ENCODE assay signal across 1 cellular context in the genomic region with DNA sequence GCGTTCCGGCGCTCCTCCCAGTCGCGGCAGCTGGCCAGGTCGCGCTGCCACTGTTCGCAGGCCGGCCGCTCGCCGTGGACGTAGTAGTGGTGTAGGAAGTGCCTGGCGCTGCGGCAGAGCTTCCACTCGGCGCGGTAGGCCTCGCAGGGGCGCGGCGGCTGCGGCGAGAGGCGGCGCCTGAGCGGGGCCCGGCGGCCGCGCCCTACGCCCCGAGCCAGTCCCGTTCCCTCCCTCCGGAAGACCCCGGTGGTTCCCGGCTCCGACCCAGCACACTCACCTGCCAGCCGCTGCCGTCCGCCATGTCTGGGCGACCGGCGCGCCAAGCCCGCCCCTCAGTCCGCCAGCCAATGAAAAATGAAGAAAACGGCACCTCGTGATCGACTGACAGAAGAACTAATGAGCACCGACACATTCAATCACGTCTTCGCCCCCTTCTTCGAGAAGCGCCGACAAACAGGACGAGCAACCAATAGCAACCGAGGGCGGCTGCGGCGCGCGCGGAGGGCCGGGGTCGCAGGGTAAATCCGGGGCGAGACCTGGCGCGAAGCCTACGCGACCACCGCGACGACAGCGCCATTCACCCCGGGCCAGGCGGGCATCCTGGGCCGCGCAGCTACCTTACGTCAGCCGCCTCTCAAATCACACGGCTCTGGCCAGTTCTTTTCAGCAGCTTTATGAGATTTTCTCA.
TF ChIP-seq lines count a peak whose summit lies in the region.

A gene with protein sequence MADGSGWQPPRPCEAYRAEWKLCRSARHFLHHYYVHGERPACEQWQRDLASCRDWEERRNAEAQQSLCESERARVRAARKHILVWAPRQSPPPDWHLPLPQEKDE (minus strand): TSS at position 324 of the 688 bp plus-strand sequence. CDS start 23 bp downstream, at position 301.

TF ChIP-seq in HepG2, 621 proteins besides CTCF, POLR2A, EP300 and RAD21 (continued from another document and continues in another):
- no peak for TF ChIP-seq ZNF576 (CRISPR knock-in tag; IDR thresholded peaks at IDR 0.05)
- 0 out of 2 replicates have a peak, but pooled peaks have one; percentile 65 for TF ChIP-seq AKNA (CRISPR knock-in tag; IDR thresholded peaks at IDR 0.05; ENCODE audit: borderline replicate concordance)
- TF ChIP-seq ZNF891 (CRISPR knock-in tag; IDR thresholded peaks at IDR 0.05), result peak; percentile 16; the same call in 1 of the 2 replicates
- no peak for TF ChIP-seq ARID2 (CRISPR knock-in tag; IDR thresholded peaks at IDR 0.05; ENCODE audit: borderline replicate concordance)
- TF ChIP-seq, protein P1, sequence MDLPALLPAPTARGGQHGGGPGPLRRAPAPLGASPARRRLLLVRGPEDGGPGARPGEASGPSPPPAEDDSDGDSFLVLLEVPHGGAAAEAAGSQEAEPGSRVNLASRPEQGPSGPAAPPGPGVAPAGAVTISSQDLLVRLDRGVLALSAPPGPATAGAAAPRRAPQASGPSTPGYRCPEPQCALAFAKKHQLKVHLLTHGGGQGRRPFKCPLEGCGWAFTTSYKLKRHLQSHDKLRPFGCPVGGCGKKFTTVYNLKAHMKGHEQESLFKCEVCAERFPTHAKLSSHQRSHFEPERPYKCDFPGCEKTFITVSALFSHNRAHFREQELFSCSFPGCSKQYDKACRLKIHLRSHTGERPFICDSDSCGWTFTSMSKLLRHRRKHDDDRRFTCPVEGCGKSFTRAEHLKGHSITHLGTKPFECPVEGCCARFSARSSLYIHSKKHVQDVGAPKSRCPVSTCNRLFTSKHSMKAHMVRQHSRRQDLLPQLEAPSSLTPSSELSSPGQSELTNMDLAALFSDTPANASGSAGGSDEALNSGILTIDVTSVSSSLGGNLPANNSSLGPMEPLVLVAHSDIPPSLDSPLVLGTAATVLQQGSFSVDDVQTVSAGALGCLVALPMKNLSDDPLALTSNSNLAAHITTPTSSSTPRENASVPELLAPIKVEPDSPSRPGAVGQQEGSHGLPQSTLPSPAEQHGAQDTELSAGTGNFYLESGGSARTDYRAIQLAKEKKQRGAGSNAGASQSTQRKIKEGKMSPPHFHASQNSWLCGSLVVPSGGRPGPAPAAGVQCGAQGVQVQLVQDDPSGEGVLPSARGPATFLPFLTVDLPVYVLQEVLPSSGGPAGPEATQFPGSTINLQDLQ (CRISPR knock-in tag; IDR thresholded peaks at IDR 0.05), result 0 out of 2 replicates have a peak, but pooled peaks have one; percentile 15
- TF ChIP-seq ZNF574 (CRISPR knock-in tag; IDR thresholded peaks at IDR 0.05), result peak; percentile 66
- TF ChIP-seq SATB2 (CRISPR knock-in tag; IDR thresholded peaks at IDR 0.05), result 0 out of 2 replicates have a peak, but pooled peaks have one; percentile 20
- peak; percentile 89 for TF ChIP-seq NR2C2 (CRISPR knock-in tag; IDR thresholded peaks at IDR 0.05; ENCODE audit: borderline replicate concordance)
- no peak for TF ChIP-seq SNAI1 (CRISPR knock-in tag; IDR thresholded peaks at IDR 0.05; ENCODE audit: borderline replicate concordance)
- 0 out of 2 replicates have a peak, but pooled peaks have one; percentile 41 for TF ChIP-seq ZFAT (CRISPR knock-in tag; conservative IDR thresholded peaks at IDR 0.05)
- no peak for TF ChIP-seq PLRG1 (conservative IDR thresholded peaks at IDR 0.05)
- TF ChIP-seq ZFP90 (CRISPR knock-in tag; IDR thresholded peaks at IDR 0.05; ENCODE audit: borderline replicate concordance), result no peak; the same call in 1 of the 2 replicates
- TF ChIP-seq SNAPC2 (CRISPR knock-in tag; IDR thresholded peaks at IDR 0.05), result no peak
- no peak for TF ChIP-seq CCAR2 (optimal IDR thresholded peaks at IDR 0.05; ENCODE audit: low read depth, low read length)
- no peak for TF ChIP-seq ZNF644 (CRISPR knock-in tag; IDR thresholded peaks at IDR 0.05; ENCODE audit: low read depth)
- TF ChIP-seq ZNF609 (CRISPR knock-in tag; IDR thresholded peaks at IDR 0.05; ENCODE audit: borderline replicate concordance), result no peak
- TF ChIP-seq CBX2 (IDR thresholded peaks at IDR 0.05; ENCODE audit: low read depth, low read length), result no peak
- no peak for TF ChIP-seq CBX2 (CRISPR knock-in tag; IDR thresholded peaks at IDR 0.05; ENCODE audit: low read depth)
- TF ChIP-seq ZNF614 (CRISPR knock-in tag; IDR thresholded peaks at IDR 0.05; ENCODE audit: borderline replicate concordance), result no peak
- TF ChIP-seq YEATS2 (CRISPR knock-in tag; IDR thresholded peaks at IDR 0.05; ENCODE audit: borderline replicate concordance), result no peak
- TF ChIP-seq KDM2A (CRISPR knock-in tag; IDR thresholded peaks at IDR 0.05; ENCODE audit: borderline replicate concordance, low read depth), result peak; percentile 93
- no peak for TF ChIP-seq TCF7 (IDR thresholded peaks at IDR 0.05; ENCODE audit: low read depth)
- no peak for TF ChIP-seq CEBPG (CRISPR knock-in tag; IDR thresholded peaks at IDR 0.05)
- peak; percentile 53 for TF ChIP-seq ZNF781 (CRISPR knock-in tag; IDR thresholded peaks at IDR 0.05; ENCODE audit: borderline replicate concordance, not compliant biosample characterization)
- no peak for TF ChIP-seq ZNF260 (CRISPR knock-in tag; IDR thresholded peaks at IDR 0.05; ENCODE audit: borderline replicate concordance, low read depth)
- peak; percentile 30 for TF ChIP-seq ELF3 (CRISPR knock-in tag; IDR thresholded peaks at IDR 0.05)
- 0 out of 2 replicates have a peak, but pooled peaks have one; percentile 32 for TF ChIP-seq MTA1 (CRISPR knock-in tag; IDR thresholded peaks at IDR 0.05; ENCODE audit: borderline replicate concordance)
- TF ChIP-seq ZNF329 (CRISPR knock-in tag; IDR thresholded peaks at IDR 0.05; ENCODE audit: low read depth), result peak; percentile 81; the same call in 1 of the 2 replicates
- peak; percentile 93 for TF ChIP-seq PBX2 (CRISPR knock-in tag; IDR thresholded peaks at IDR 0.05)
- TF ChIP-seq ZSCAN21 (CRISPR knock-in tag; IDR thresholded peaks at IDR 0.05; ENCODE audit: borderline replicate concordance), result 0 out of 2 replicates have a peak, but pooled peaks have one; percentile 49
- no peak for TF ChIP-seq TAF15 (IDR thresholded peaks at IDR 0.05; ENCODE audit: low read depth, low read length, poor library complexity, severe bottlenecking)
- peak; percentile 62 for TF ChIP-seq CREM (IDR thresholded peaks at IDR 0.05)
- no peak for TF ChIP-seq CREM (CRISPR knock-in tag; IDR thresholded peaks at IDR 0.05)
- no peak for TF ChIP-seq HDAC6 (IDR thresholded peaks at IDR 0.05; ENCODE audit: low read depth, low read length)
- TF ChIP-seq ASH2L (IDR thresholded peaks at IDR 0.05; ENCODE audit: insufficient read length, low read depth, low read length), result peak; percentile 83
- peak; percentile 66 for TF ChIP-seq ZNF777 (CRISPR knock-in tag; IDR thresholded peaks at IDR 0.05)
- no peak for TF ChIP-seq PRMT3 (CRISPR knock-in tag; IDR thresholded peaks at IDR 0.05; ENCODE audit: borderline replicate concordance, low read depth)
- peak; percentile 44 for TF ChIP-seq SAP130 (CRISPR knock-in tag; IDR thresholded peaks at IDR 0.05; ENCODE audit: low read depth)
- peak; percentile 45; the same call in 1 of the 2 replicates for TF ChIP-seq ZNF547 (CRISPR knock-in tag; IDR thresholded peaks at IDR 0.05)
- TF ChIP-seq MBD4 (IDR thresholded peaks at IDR 0.05; ENCODE audit: borderline replicate concordance, low read length), result no peak
